17 cellular contexts compared by ENCODE assay signal in genomic region chr16:62363451-62363850, GRCh38.
A peak's percentile ranks its signal among the peaks of the same experiment; 100 is the strongest.
DNase-seq lines count a peak whose midpoint lies in the region; ATAC-seq and TF ChIP-seq lines count a peak whose summit lies in the region.
"Had no signal": no experiment of that assay in that cellular context is flagged by ENCODE, and none has a peak within 500 bp of the region (broad histone marks: within the 10 kb centered on the region; RNA-seq: fewer than 3 reads in every experiment).

No MANE protein-coding gene starts in this region.

- TF ChIP-seq CTCF in progenitor cell of endocrine pancreas (IDR thresholded peaks at IDR 0.05; ENCODE audit: unreplicated experiment) = peak; percentile 55

- CTCF ChIA-PET in activated CD8-positive, alpha-beta memory T cell treated with anti-CD3 and anti-CD28 coated beads, Interleukin-2, amount 10 ng/mL, durations not matched to agents 7 days and 5 days (lab: Charles Lee) = no interaction called here

- peak overlapping the region; percentile 18 for H3K27ac Mint-ChIP-seq in progenitor cell of endocrine pancreas
- H3K27ac Mint-ChIP-seq in activated CD8-positive, alpha-beta memory T cell treated with anti-CD3 and anti-CD28 coated beads, Interleukin-2, amount 10 ng/mL, durations not matched to agents 7 days and 5 days = no peak overlapping the region
- H3K27ac Mint-ChIP-seq: activated naive CD4-positive, alpha-beta T cell treated with anti-CD3 and anti-CD28 coated beads for 36 hours; effector memory CD8-positive, alpha-beta T cell had no signal

- H3K4me1 Mint-ChIP-seq in progenitor cell of endocrine pancreas (ENCODE audit: low read depth) = peaks cover 3% of the 10 kb centered on the region
- H3K4me1 Mint-ChIP-seq in activated CD8-positive, alpha-beta memory T cell treated with anti-CD3 and anti-CD28 coated beads, Interleukin-2, amount 10 ng/mL, durations not matched to agents 7 days and 5 days = no peaks in the 10 kb centered on the region

- H3K9me3 Mint-ChIP-seq in progenitor cell of endocrine pancreas (ENCODE audit: low read depth) = no peaks in the 10 kb centered on the region
- peaks cover 20% of the 10 kb centered on the region for H3K9me3 Mint-ChIP-seq in activated CD8-positive, alpha-beta memory T cell treated with anti-CD3 and anti-CD28 coated beads, Interleukin-2, amount 10 ng/mL, durations not matched to agents 7 days and 5 days (ENCODE audit: low read depth)

- H3K4me3 Mint-ChIP-seq in progenitor cell of endocrine pancreas (ENCODE audit: low read depth) = no peak overlapping the region
- H3K4me3 Mint-ChIP-seq in activated CD8-positive, alpha-beta memory T cell treated with anti-CD3 and anti-CD28 coated beads, Interleukin-2, amount 10 ng/mL, durations not matched to agents 7 days and 5 days = no peak overlapping the region
- H3K4me3 Mint-ChIP-seq: activated naive CD4-positive, alpha-beta T cell treated with anti-CD3 and anti-CD28 coated beads for 36 hours; effector memory CD8-positive, alpha-beta T cell had no signal

- no peak for ATAC-seq in GM19397 (IDR thresholded peaks at IDR 0.05; ENCODE audit: unreplicated experiment)
- no peak for ATAC-seq in activated CD8-positive, alpha-beta memory T cell treated with anti-CD3 and anti-CD28 coated beads, Interleukin-2, amount 10 ng/mL, durations not matched to agents 7 days and 5 days
- ATAC-seq in HG02840 (IDR thresholded peaks at IDR 0.05; ENCODE audit: low FRiP score, unreplicated experiment) = no peak
- ATAC-seq: effector memory CD8-positive, alpha-beta T cell; GM12878; left lung had no signal

- peaks cover 5% of the 10 kb centered on the region for H3K27me3 Mint-ChIP-seq in progenitor cell of endocrine pancreas
- H3K27me3 Mint-ChIP-seq in activated CD8-positive, alpha-beta memory T cell treated with anti-CD3 and anti-CD28 coated beads, Interleukin-2, amount 10 ng/mL, durations not matched to agents 7 days and 5 days = no peaks in the 10 kb centered on the region
- H3K27me3 Mint-ChIP-seq: effector memory CD8-positive, alpha-beta T cell had no signal

- DNase-seq in ELF-1 (ENCODE audit: low read depth, low spot score) (peak; percentile 3), NCI-H69 (lab: John Stamatoyannopoulos, UW) (peak; percentile 78), iPS DF 19.7 (ENCODE audit: low read depth, low spot score) (peak; percentile 15), progenitor cell of endocrine pancreas (ENCODE audit: low spot score, unreplicated experiment) (no peak)
- DNase-seq in activated CD8-positive, alpha-beta memory T cell treated with anti-CD3 and anti-CD28 coated beads, Interleukin-2, amount 10 ng/mL, durations not matched to agents 7 days and 5 days = no peak
- DNase-seq: activated CD4-positive, alpha-beta T cell treated with anti-CD3 and anti-CD28 coated beads, Interleukin-2, amount 50 U/mL, for 4 hours; activated naive CD4-positive, alpha-beta T cell treated with anti-CD3 and anti-CD28 coated beads for 36 hours; AML-193; effector memory CD8-positive, alpha-beta T cell; GDM1; Kasumi-1; left lung; NCI-H2107; stomach had no signal

- H3K36me3 Mint-ChIP-seq in progenitor cell of endocrine pancreas (ENCODE audit: insufficient read depth) = no peaks in the 10 kb centered on the region
- H3K36me3 Mint-ChIP-seq in activated CD8-positive, alpha-beta memory T cell treated with anti-CD3 and anti-CD28 coated beads, Interleukin-2, amount 10 ng/mL, durations not matched to agents 7 days and 5 days = no peaks in the 10 kb centered on the region

Comparison
In these comparisons a context has a peak if more than half of its experiments do, and no peak if none do; other contexts are left out.
1. DNase-seq: peak in ELF-1 (single experiment), NCI-H69 (single experiment) and iPS DF 19.7 (single experiment); none in progenitor cell of endocrine pancreas (single experiment) and activated CD8-positive, alpha-beta memory T cell treated with anti-CD3 and anti-CD28 coated beads, Interleukin-2, amount 10 ng/mL, durations not matched to agents 7 days and 5 days (single experiment).